In genomic region chr4:100895572-100896197, GRCh38 we compare ENCODE assay signal across 8 cellular contexts.
DNase-seq lines count a peak whose midpoint lies in the region; ATAC-seq and TF ChIP-seq lines count a peak whose summit lies in the region.

No MANE protein-coding gene starts in this region.

- CTCF ChIA-PET in CD4-positive, alpha-beta memory T cell (lab: Charles Lee; ENCODE audit: partially characterized antibody): no interaction called here

- peak in 4 of 5 donors; percentile 36 to 45 (median 37) for DNase-seq in CD4-positive, alpha-beta memory T cell
- no peak for DNase-seq in activated naive CD4-positive, alpha-beta T cell treated with anti-CD3 and anti-CD28 coated beads, Interleukin-2, amount 50 U/mL, for 72 hours (ENCODE audit: low spot score in 2 of 2)
- DNase-seq in retinal pigment epithelial cell (ENCODE audit: low read depth) (no peak), NCI-H345 treated with DMSO at 0.1 percent for 48 hours (lab: John Stamatoyannopoulos, UW; ENCODE audit: unreplicated experiment) (no peak), cerebellar nuclear complex (lab: John Stamatoyannopoulos, UW) (no peak), endodermal cell (no peak)

- POLR2A ChIA-PET in CD4-positive, alpha-beta memory T cell (lab: Charles Lee; ENCODE audit: partially characterized antibody): interaction anchor here (1.0 to 1.4 kb wide), 2 partner anchors 125 to 452 kb away, joined by 3 to 4 read pairs; partner anchors contain the start of gene PPP3CA

- H3K27ac ChIP-seq in CD4-positive, alpha-beta memory T cell (ENCODE audit: low read depth, low read length): peak overlapping the region; percentile 40
- H3K27ac ChIP-seq in endodermal cell (ENCODE audit: low read depth, low read length): no peak overlapping the region

- H3K9me3 Mint-ChIP-seq in CD4-positive, alpha-beta memory T cell: peaks cover 0 to 10% (median 5%) of the 10 kb centered on the region in 8 donors
- peaks cover 3 to 5% of the 10 kb centered on the region in 2 donors for H3K9me3 Mint-ChIP-seq in activated naive CD4-positive, alpha-beta T cell treated with anti-CD3 and anti-CD28 coated beads, Interleukin-2, amount 50 U/mL, for 72 hours
- H3K9me3 Mint-ChIP-seq in endodermal cell: peaks cover under 1% of the 10 kb centered on the region

- H3K9me3 ChIP-seq in CD4-positive, alpha-beta memory T cell (ENCODE audit: control insufficient read depth in 1 of 2, low read length in 2 of 2): no peaks in the 10 kb centered on the region
- peaks cover 3% of the 10 kb centered on the region for H3K9me3 ChIP-seq in endodermal cell (ENCODE audit: control insufficient read depth, low read length)

- TF ChIP-seq CTCF in retinal pigment epithelial cell (conservative IDR thresholded peaks at IDR 0.05; ENCODE audit: low read depth, low read length) (no peak), endodermal cell (conservative IDR thresholded peaks at IDR 0.05) (no peak)

- H3K27ac Mint-ChIP-seq in CD4-positive, alpha-beta memory T cell: peak overlapping the region; percentile 71 to 97 (median 88)
- peak overlapping the region; percentile 73 to 76 for H3K27ac Mint-ChIP-seq in activated naive CD4-positive, alpha-beta T cell treated with anti-CD3 and anti-CD28 coated beads, Interleukin-2, amount 50 U/mL, for 72 hours
- H3K27ac Mint-ChIP-seq in endodermal cell: no peak overlapping the region

- H3K27me3 ChIP-seq in CD4-positive, alpha-beta memory T cell (ENCODE audit: insufficient read depth, low read length): no peaks in the 10 kb centered on the region
- H3K27me3 ChIP-seq in endodermal cell (ENCODE audit: control insufficient read depth, insufficient read depth, low read length, poor library complexity, severe bottlenecking): no peaks in the 10 kb centered on the region

- WGBS in endodermal cell (ENCODE audit: insufficient coverage in 1 of 2, insufficient read length in 1 of 2), 2 experiments: 93 to 95% methylated on average over 4 to 7 of the region's 8 CpGs

- intact Hi-C loops in CD4-positive, alpha-beta memory T cell (cut with micrococcal nuclease): loop anchor here (5.0 kb wide), 1 partner anchor 127 kb away; no protein-coding TSS in a partner anchor

- no peaks in the 10 kb centered on the region for H3K27me3 Mint-ChIP-seq in CD4-positive, alpha-beta memory T cell
- H3K27me3 Mint-ChIP-seq in endodermal cell (ENCODE audit: insufficient read depth): no peaks in the 10 kb centered on the region

- H3K36me3 ChIP-seq in CD4-positive, alpha-beta memory T cell (ENCODE audit: insufficient read depth, low read length): no peaks in the 10 kb centered on the region
- no peaks in the 10 kb centered on the region for H3K36me3 ChIP-seq in endodermal cell (ENCODE audit: control insufficient read depth, insufficient read depth, low read length)

- H3K4me3 ChIP-seq in CD4-positive, alpha-beta memory T cell (ENCODE audit: low read length in 2 of 2): peak overlapping the region; percentile 42 to 79
- H3K4me3 ChIP-seq in retinal pigment epithelial cell (ENCODE audit: low read length): peak overlapping the region; percentile 9
- no peak overlapping the region for H3K4me3 ChIP-seq in endodermal cell (ENCODE audit: low read length)

- ATAC-seq in GM19438 (IDR thresholded peaks at IDR 0.05; ENCODE audit: low read depth, unreplicated experiment): peak; percentile 91
- ATAC-seq in HG03460 (IDR thresholded peaks at IDR 0.05; ENCODE audit: unreplicated experiment): peak; percentile 86
- peak; percentile 58 to 72 for ATAC-seq in activated naive CD4-positive, alpha-beta T cell treated with anti-CD3 and anti-CD28 coated beads, Interleukin-2, amount 50 U/mL, for 72 hours

- H3K4me1 Mint-ChIP-seq in CD4-positive, alpha-beta memory T cell: peaks cover 7 to 17% (median 14%) of the 10 kb centered on the region in 4 donors
- no peaks in the 10 kb centered on the region for H3K4me1 Mint-ChIP-seq in endodermal cell

- H3K36me3 Mint-ChIP-seq in CD4-positive, alpha-beta memory T cell: peaks cover 4 to 6% of the 10 kb centered on the region in 2 donors
- H3K36me3 Mint-ChIP-seq in activated naive CD4-positive, alpha-beta T cell treated with anti-CD3 and anti-CD28 coated beads, Interleukin-2, amount 50 U/mL, for 72 hours: no peaks in the 10 kb centered on the region
- no peaks in the 10 kb centered on the region for H3K36me3 Mint-ChIP-seq in endodermal cell (ENCODE audit: low read depth)

- H3K9ac ChIP-seq in endodermal cell (ENCODE audit: extremely low read depth, low read length, poor library complexity, severe bottlenecking): no peak overlapping the region

- peak overlapping the region; percentile 81 to 93 (median 89) for H3K4me3 Mint-ChIP-seq in CD4-positive, alpha-beta memory T cell
- no peak overlapping the region for H3K4me3 Mint-ChIP-seq in endodermal cell

- H3K4me1 ChIP-seq in CD4-positive, alpha-beta memory T cell (ENCODE audit: insufficient read depth, low read length): peaks cover 11% of the 10 kb centered on the region
- no peaks in the 10 kb centered on the region for H3K4me1 ChIP-seq in endodermal cell (ENCODE audit: control insufficient read depth, insufficient read depth, low read length)

Comparison
In these comparisons a context has a peak if more than half of its experiments do, and no peak if none do; other contexts are left out.
1. DNase-seq: peak in CD4-positive, alpha-beta memory T cell (4 of 5); none in activated naive CD4-positive, alpha-beta T cell treated with anti-CD3 and anti-CD28 coated beads, Interleukin-2, amount 50 U/mL, for 72 hours (0 of 2), retinal pigment epithelial cell (single experiment), NCI-H345 treated with DMSO at 0.1 percent for 48 hours (single experiment), cerebellar nuclear complex (0 of 2) and endodermal cell (single experiment).
2. Peak in every context shown above with its lines, with median percentiles within 50 percentile points of each other: ATAC-seq.